14 cellular contexts compared by ENCODE assay signal in the genomic region with DNA sequence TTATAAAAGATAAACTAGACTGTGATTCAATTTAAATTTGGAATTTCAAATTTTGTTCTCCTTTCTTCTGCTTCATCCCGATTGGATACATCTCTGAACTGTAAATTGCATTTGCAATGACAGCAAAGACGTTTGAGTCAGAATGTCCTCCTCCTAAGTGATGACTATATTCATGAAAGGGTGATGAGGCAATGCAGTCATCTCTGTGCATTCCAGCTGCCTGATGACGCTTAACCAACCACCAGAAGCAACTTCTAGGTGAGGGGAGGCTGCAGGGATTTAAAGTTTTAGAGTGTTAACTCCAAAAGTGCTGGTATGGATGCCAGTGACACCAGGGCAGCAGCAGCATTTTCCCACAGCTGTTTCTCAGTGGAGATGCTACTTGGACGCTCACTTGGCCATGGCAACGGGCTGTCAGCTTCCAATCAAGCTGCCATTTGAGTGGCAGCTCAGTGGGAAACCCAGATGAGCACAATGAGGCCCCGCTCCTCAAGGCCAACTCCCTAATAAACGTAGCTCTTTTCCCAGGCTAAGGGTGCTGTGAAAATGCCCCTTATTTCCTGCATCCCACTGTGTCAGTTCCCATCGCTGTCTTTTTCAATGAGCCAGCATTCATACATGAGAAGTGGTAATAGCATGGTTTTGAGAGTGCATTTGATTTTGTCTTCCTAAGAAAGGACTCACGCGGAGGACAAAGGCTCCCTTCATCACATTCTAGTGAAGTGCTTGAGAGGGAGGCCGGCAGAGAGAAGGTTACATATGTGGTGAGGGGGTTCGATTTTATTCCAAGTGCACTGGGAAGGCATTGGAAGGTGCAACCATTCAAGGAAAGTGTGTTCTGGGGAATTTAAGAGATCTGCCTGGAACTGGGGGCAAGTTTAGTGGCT. TPM values are rescaled to one million over a fixed set of nuclear protein-coding genes. Genes with fewer than 3 reads are reported as not detected.
DNase-seq lines count a peak whose midpoint lies in the region; ATAC-seq, FAIRE-seq and TF ChIP-seq lines count a peak whose summit lies in the region.
"Had no signal": no experiment of that assay in that cellular context is flagged by ENCODE, and none has a peak within 500 bp of the region (broad histone marks: within the 10 kb centered on the region; RNA-seq: fewer than 3 reads in every experiment).

No MANE protein-coding gene starts in this region.

- peaks cover 11% of the 10 kb centered on the region for H3K4me1 Mint-ChIP-seq in GM23338
- H3K4me1 Mint-ChIP-seq in neural crest cell = peaks cover 42% of the 10 kb centered on the region
- H3K4me1 Mint-ChIP-seq: naive thymus-derived CD8-positive, alpha-beta T cell; stimulated activated naive B cell treated with anti-CD40 and anti-IgM and Interleukin-4, amounts not matched to agents 10 μg/mL and 1 μg/mL and 100 μg/mL, for 72 hours had no signal

- H3F3A ChIP-seq in GM23338 (replicated peaks; ENCODE audit: low read depth) = no peaks in the 10 kb centered on the region

- H3K27me3 ChIP-seq in GM23338 (ENCODE audit: insufficient read depth) (no peaks in the 10 kb centered on the region), pancreas (no peaks in the 10 kb centered on the region)

- H3K9me3 Mint-ChIP-seq in GM23338 (no peaks in the 10 kb centered on the region), neural crest cell (no peaks in the 10 kb centered on the region)
- H3K9me3 Mint-ChIP-seq: activated CD8-positive, alpha-beta T cell treated with anti-CD3 and anti-CD28 coated beads for 36 hours; activated naive CD8-positive, alpha-beta T cell treated with anti-CD3 and anti-CD28 coated beads, Interleukin-2, amount 10 ng/mL, durations not matched to agents 7 days and 5 days; effector memory CD8-positive, alpha-beta T cell; naive thymus-derived CD8-positive, alpha-beta T cell; stimulated activated naive B cell treated with anti-CD40 and anti-IgM and Interleukin-4, amounts not matched to agents 10 μg/mL and 1 μg/mL and 100 μg/mL, for 72 hours had no signal

- no peak for TF ChIP-seq CTCF in GM23338 (conservative IDR thresholded peaks at IDR 0.05; ENCODE audit: low read depth in 2 of 2)
- TF ChIP-seq CTCF in neural crest cell (conservative IDR thresholded peaks at IDR 0.05) = no peak
- TF ChIP-seq CTCF in pancreas (IDR thresholded peaks at IDR 0.05) = no peak

- H3K9me2 ChIP-seq in GM23338 (ENCODE audit: insufficient read depth) = no peaks in the 10 kb centered on the region

- no peak overlapping the region for H3K27ac ChIP-seq in GM23338 (ENCODE audit: low read depth)
- H3K27ac ChIP-seq in epithelial cell of prostate = no peak overlapping the region
- H3K27ac ChIP-seq in pancreas = no peak overlapping the region

- intact Hi-C loops in pancreas (cut with DNase I) = no loop called here

- H3K36me3 ChIP-seq in GM23338 (ENCODE audit: insufficient read depth) = no peaks in the 10 kb centered on the region
- no peaks in the 10 kb centered on the region for H3K36me3 ChIP-seq in pancreas

- no peak for DNase-seq in GM23338 (ENCODE audit: low spot score)
- DNase-seq in NCI-H2227 (lab: John Stamatoyannopoulos, UW; ENCODE audit: unreplicated experiment) = peak; percentile 41
- peak; percentile 43 for DNase-seq in epithelial cell of prostate (ENCODE audit: low read depth, low spot score)
- peak; percentile 17 for DNase-seq in neural crest cell (ENCODE audit: low read depth, low spot score)
- no peak for DNase-seq in pancreas
- DNase-seq: activated CD8-positive, alpha-beta T cell treated with anti-CD3 and anti-CD28 coated beads for 36 hours; activated naive CD8-positive, alpha-beta T cell treated with anti-CD3 and anti-CD28 coated beads, Interleukin-2, amount 10 ng/mL, durations not matched to agents 7 days and 5 days; Calu3; effector memory CD8-positive, alpha-beta T cell; naive thymus-derived CD8-positive, alpha-beta T cell; stimulated activated naive B cell treated with anti-CD40 and anti-IgM and Interleukin-4, amounts not matched to agents 10 μg/mL and 1 μg/mL and 100 μg/mL, for 72 hours had no signal

- H3K36me3 Mint-ChIP-seq in GM23338 (ENCODE audit: low read depth) (no peaks in the 10 kb centered on the region), neural crest cell (ENCODE audit: low read depth) (no peaks in the 10 kb centered on the region)
- H3K36me3 Mint-ChIP-seq: activated naive CD8-positive, alpha-beta T cell treated with anti-CD3 and anti-CD28 coated beads, Interleukin-2, amount 10 ng/mL, durations not matched to agents 7 days and 5 days; naive thymus-derived CD8-positive, alpha-beta T cell; stimulated activated naive B cell treated with anti-CD40 and anti-IgM and Interleukin-4, amounts not matched to agents 10 μg/mL and 1 μg/mL and 100 μg/mL, for 72 hours had no signal

- no peaks in the 10 kb centered on the region for H3K79me2 ChIP-seq in GM23338 (replicated peaks; ENCODE audit: insufficient read depth)

- H3K4me1 ChIP-seq in GM23338 (ENCODE audit: insufficient read depth) (peaks cover 12% of the 10 kb centered on the region), pancreas (no peaks in the 10 kb centered on the region)

- no peaks in the 10 kb centered on the region for H4K20me1 ChIP-seq in GM23338 (replicated peaks; ENCODE audit: insufficient read depth)

- no peak for ATAC-seq in GM23338
- ATAC-seq in HG02981 (IDR thresholded peaks at IDR 0.05; ENCODE audit: unreplicated experiment) = no peak
- ATAC-seq in HG03159 (IDR thresholded peaks at IDR 0.05; ENCODE audit: unreplicated experiment) = no peak
- ATAC-seq in pancreas = no peak
- ATAC-seq in HG03196 (IDR thresholded peaks at IDR 0.05; ENCODE audit: unreplicated experiment) = no peak
- ATAC-seq: activated CD8-positive, alpha-beta T cell treated with anti-CD3 and anti-CD28 coated beads for 36 hours; effector memory CD8-positive, alpha-beta T cell; naive thymus-derived CD8-positive, alpha-beta T cell; stimulated activated naive B cell treated with anti-CD40 and anti-IgM and Interleukin-4, amounts not matched to agents 10 μg/mL and 1 μg/mL and 100 μg/mL, for 72 hours had no signal

- peak overlapping the region; percentile 73 for H2AFZ ChIP-seq in GM23338

- H3K4me3 Mint-ChIP-seq in GM23338 (no peak overlapping the region), neural crest cell (peak overlapping the region; percentile 1)
- H3K4me3 Mint-ChIP-seq: activated CD8-positive, alpha-beta T cell treated with anti-CD3 and anti-CD28 coated beads for 36 hours; activated naive CD8-positive, alpha-beta T cell treated with anti-CD3 and anti-CD28 coated beads, Interleukin-2, amount 10 ng/mL, durations not matched to agents 7 days and 5 days; effector memory CD8-positive, alpha-beta T cell; naive thymus-derived CD8-positive, alpha-beta T cell; stimulated activated naive B cell treated with anti-CD40 and anti-IgM and Interleukin-4, amounts not matched to agents 10 μg/mL and 1 μg/mL and 100 μg/mL, for 72 hours had no signal

- FAIRE-seq in pancreas (lab: Jason Lieb, UNC) = no peak

- H3K9me3 ChIP-seq in pancreas = no peaks in the 10 kb centered on the region

- WGBS in pancreas, 2 donors = 46 to 50% methylated on average over 12 of the region's 12 CpGs

- H3K27me3 Mint-ChIP-seq in GM23338 (ENCODE audit: insufficient read depth, low read depth, poor library complexity) (no peaks in the 10 kb centered on the region), neural crest cell (ENCODE audit: low read depth) (no peaks in the 10 kb centered on the region)

- H3K27ac Mint-ChIP-seq in GM23338 (no peak overlapping the region), neural crest cell (ENCODE audit: unreplicated experiment) (peak overlapping the region; percentile 23)
- H3K27ac Mint-ChIP-seq: activated CD8-positive, alpha-beta T cell treated with anti-CD3 and anti-CD28 coated beads for 36 hours; activated naive CD8-positive, alpha-beta T cell treated with anti-CD3 and anti-CD28 coated beads, Interleukin-2, amount 10 ng/mL, durations not matched to agents 7 days and 5 days; effector memory CD8-positive, alpha-beta T cell; naive thymus-derived CD8-positive, alpha-beta T cell; stimulated activated naive B cell treated with anti-CD40 and anti-IgM and Interleukin-4, amounts not matched to agents 10 μg/mL and 1 μg/mL and 100 μg/mL, for 72 hours had no signal

- no peak overlapping the region for H3K4me2 ChIP-seq in GM23338

- H3K4me3 ChIP-seq in GM23338 (no peak overlapping the region), pancreas (no peak overlapping the region)

TF ChIP-seq in GM23338, 12 proteins besides CTCF, POLR2A, EP300 and RAD21 (continues in another document):
- TF ChIP-seq NANOG (IDR thresholded peaks at IDR 0.05; ENCODE audit: borderline replicate concordance) (no peak), ZNF331 (CRISPR knock-in tag; IDR thresholded peaks at IDR 0.05; ENCODE audit: low read depth) (no peak), ZNF114 (CRISPR knock-in tag; IDR thresholded peaks at IDR 0.05) (no peak), STAT1 (IDR thresholded peaks at IDR 0.05; ENCODE audit: unreplicated experiment) (no peak)

RNA-seq across cellular contexts. Expression of gene AMER2, which starts 45.2 kb away (rescaled TPM):
- 0.62 and 0.76 TPM in 2 replicates for total RNA-seq in GM23338 (2014; rRNA removed; shearing (Covaris generic))
- 0.23 and 0.31 TPM in 2 replicates for polyA plus RNA-seq in GM23338 (2016; fragmentation: Nextera tagmentation; extraction: Ambion mirVana)
- total RNA-seq in neural crest cell = 3.9 and 4.1 TPM in 2 replicates
- total RNA-seq in pancreas = not detected
- under 1 TPM in 1 of 2 donors, not detected in 1; 0.07 TPM for polyA plus RNA-seq in pancreas
- total RNA-seq: activated CD8-positive, alpha-beta T cell treated with anti-CD3 and anti-CD28 coated beads for 36 hours; activated naive CD8-positive, alpha-beta T cell treated with anti-CD3 and anti-CD28 coated beads, Interleukin-2, amount 10 ng/mL, durations not matched to agents 7 days and 5 days; Calu3; naive thymus-derived CD8-positive, alpha-beta T cell had no signal

Comparison
In these comparisons a context has a peak if more than half of its experiments do, and no peak if none do; other contexts are left out.
1. DNase-seq: peak in NCI-H2227 (single experiment), epithelial cell of prostate (single experiment) and neural crest cell (single experiment); none in GM23338 (single experiment) and pancreas (0 of 6).